In genomic region chr4:2288051-2288541, GRCh38 we compare ENCODE assay signal across 23 cellular contexts. TPM values are rescaled to one million over a fixed set of nuclear protein-coding genes. Genes with fewer than 3 reads are reported as not detected.
A peak's percentile ranks its signal among the peaks of the same experiment; 100 is the strongest.
DNase-seq lines count a peak whose midpoint lies in the region; ATAC-seq and TF ChIP-seq lines count a peak whose summit lies in the region.
"Had no signal": no experiment of that assay in that cellular context is flagged by ENCODE, and none has a peak within 500 bp of the region (broad histone marks: within the 10 kb centered on the region; RNA-seq: fewer than 3 reads in every experiment).

No MANE protein-coding gene starts in this region.

- H4K5ac ChIP-seq in H9 (ENCODE audit: insufficient read length, low read depth, low read length), result no peak overlapping the region

- H3K4me1 ChIP-seq in H9 (ENCODE audit: insufficient read depth, low read length), result no peaks in the 10 kb centered on the region; the same call in 1 of the 2 replicates
- H3K4me1 ChIP-seq: SJCRH30, tibial artery had no signal

- H3K14ac ChIP-seq in H9 (ENCODE audit: insufficient read depth, low read length), result no peak overlapping the region; the same call in 1 of the 2 replicates

- intact Hi-C loops in sciatic nerve (cut with DNase I), result loop anchor here (5.0 kb wide), 1 partner anchor 154 kb away; no protein-coding TSS in a partner anchor

- no peak overlapping the region for H2AFZ ChIP-seq in H9 (ENCODE audit: low read length)
- H2AFZ ChIP-seq: GM23338 had no signal

- no peaks in the 10 kb centered on the region; a peak in 1 of 7 replicates for H3K36me3 Mint-ChIP-seq in H9 (ENCODE audit: insufficient read depth in 1 of 3, low read depth in 3 of 3)
- peaks cover 34% of the 10 kb centered on the region for H3K36me3 Mint-ChIP-seq in effector memory CD8-positive, alpha-beta T cell (ENCODE audit: insufficient read depth)
- H3K36me3 Mint-ChIP-seq: activated CD8-positive, alpha-beta memory T cell treated with anti-CD3 and anti-CD28 coated beads, Interleukin-2, amount 10 ng/mL, durations not matched to agents 7 days and 5 days; activated naive CD8-positive, alpha-beta T cell treated with anti-CD3 and anti-CD28 coated beads for 36 hours had no signal

- no peak for ATAC-seq in effector memory CD8-positive, alpha-beta T cell (replicated peaks)
- no peak for ATAC-seq in sciatic nerve
- ATAC-seq in GM19324 (IDR thresholded peaks at IDR 0.05; ENCODE audit: low FRiP score, unreplicated experiment), result no peak
- ATAC-seq: activated CD8-positive, alpha-beta memory T cell treated with anti-CD3 and anti-CD28 coated beads, Interleukin-2, amount 10 ng/mL, durations not matched to agents 7 days and 5 days; Panc1 had no signal

- H2BK5ac ChIP-seq in H9 (ENCODE audit: insufficient read length, low read length), result no peak overlapping the region

- H3K27ac Mint-ChIP-seq in H9, result peak overlapping the region in 1 of 3 experiments; percentile 44; a peak in 1 of 7 replicates
- peak overlapping the region; percentile 85 to 100 for H3K27ac Mint-ChIP-seq in effector memory CD8-positive, alpha-beta T cell
- H3K27ac Mint-ChIP-seq: activated CD8-positive, alpha-beta memory T cell treated with anti-CD3 and anti-CD28 coated beads, Interleukin-2, amount 10 ng/mL, durations not matched to agents 7 days and 5 days; activated naive CD8-positive, alpha-beta T cell treated with anti-CD3 and anti-CD28 coated beads for 36 hours; activated T-helper 1 cell treated with anti-CD3 and anti-CD28 coated beads, Interleukin-12 subunit alpha, Interleukin-12 subunit beta, Interleukin-2, Interleukin-4 antibody, amounts not matched to agents 30 ng/mL and 10 ng/mL and 1 ng/mL, durations not matched to agents 14 hours and 24 hours and 36 hours; GM23338 had no signal

- H2BK12ac ChIP-seq in H9 (ENCODE audit: insufficient read length, low read depth, low read length), result no peak overlapping the region

- H3K79me1 ChIP-seq in H9 (ENCODE audit: insufficient read depth, low read depth, low read length, poor library complexity, severe bottlenecking), result no peaks in the 10 kb centered on the region

- no peaks in the 10 kb centered on the region for H3K9me3 ChIP-seq in H9 (ENCODE audit: control insufficient read depth, low read depth, low read length)
- H3K9me3 ChIP-seq: SJCRH30, tibial artery had no signal

- H3K27ac ChIP-seq in H9 (ENCODE audit: insufficient read length, low read depth, low read length), result no peak overlapping the region
- H3K27ac ChIP-seq: 22Rv1, SJCRH30, tibial artery had no signal

- no peaks in the 10 kb centered on the region for H3K79me2 ChIP-seq in H9 (ENCODE audit: insufficient read depth, low read length)

- peak; percentile 18 for DNase-seq in activated CD4-positive, CD25-positive, alpha-beta regulatory T cell treated with anti-CD3 and anti-CD28 coated beads, Interleukin-2, amount 50 U/mL, for 72 hours
- no peak for DNase-seq in activated CD4-positive, CD25-positive, alpha-beta regulatory T cell (lab: John Stamatoyannopoulos, UW)
- DNase-seq in H9 (peak; percentile 18), sciatic nerve (ENCODE audit: low spot score) (peak; percentile 50), NCI-H1694 (lab: John Stamatoyannopoulos, UW) (no peak), NCI-H2081 treated with DMSO at 0.1 percent for 48 hours (lab: John Stamatoyannopoulos, UW) (no peak)
- no peak for DNase-seq in effector memory CD8-positive, alpha-beta T cell
- DNase-seq: activated CD4-positive, alpha-beta T cell treated with anti-CD3 and anti-CD28 coated beads for 4 hours; activated CD8-positive, alpha-beta memory T cell treated with anti-CD3 and anti-CD28 coated beads, Interleukin-2, amount 10 ng/mL, durations not matched to agents 7 days and 5 days; activated naive CD8-positive, alpha-beta T cell treated with anti-CD3 and anti-CD28 coated beads for 36 hours; glutamatergic neuron; Karpas-422; NCI-H146; NCI-H524; SJCRH30; stimulated activated CD4-positive, alpha-beta T cell treated with anti-CD3 and anti-CD28 coated beads, Interleukin-4, amount 100 ng/mL, for 24 hours; stimulated activated naive CD4-positive, alpha-beta T cell had no signal

- H3K27me3 ChIP-seq in H9 (ENCODE audit: insufficient read depth, low read length), result no peaks in the 10 kb centered on the region
- H3K27me3 ChIP-seq: tibial artery had no signal

- H2AK5ac ChIP-seq in H9 (ENCODE audit: insufficient read length, low read length), result no peak overlapping the region

- H3K4me2 ChIP-seq in H9 (ENCODE audit: insufficient read depth, insufficient read length, low read length), result no peak overlapping the region
- H3K4me2 ChIP-seq: GM23338 had no signal

- no peak overlapping the region for H3K23ac ChIP-seq in H9 (ENCODE audit: insufficient read length, low read depth, low read length)

- peaks cover 4 to 15% of the 10 kb centered on the region in 2 experiments; a peak in 3 of 4 replicates for H3K4me1 Mint-ChIP-seq in H9
- H3K4me1 Mint-ChIP-seq in effector memory CD8-positive, alpha-beta T cell (ENCODE audit: low read depth in 2 of 2), result peaks cover 28% of the 10 kb centered on the region in 2 donors

- H3K23me2 ChIP-seq in H9 (ENCODE audit: insufficient read length, low read depth, low read length, poor library complexity, severe bottlenecking), result no peaks in the 10 kb centered on the region

- H3K18ac ChIP-seq in H9 (ENCODE audit: insufficient read length, low read depth, low read length), result no peak overlapping the region

- H2BK120ac ChIP-seq in H9 (ENCODE audit: low read depth, low read length, poor library complexity, severe bottlenecking), result no peak overlapping the region

- H3K9me3 Mint-ChIP-seq in H9, result peaks cover 0 to 2% of the 10 kb centered on the region in 2 experiments; a peak in 2 of 5 replicates
- no peaks in the 10 kb centered on the region for H3K9me3 Mint-ChIP-seq in effector memory CD8-positive, alpha-beta T cell
- H3K9me3 Mint-ChIP-seq: activated naive CD8-positive, alpha-beta T cell treated with anti-CD3 and anti-CD28 coated beads for 36 hours; activated T-helper 1 cell treated with anti-CD3 and anti-CD28 coated beads, Interleukin-12 subunit alpha, Interleukin-12 subunit beta, Interleukin-2, Interleukin-4 antibody, amounts not matched to agents 30 ng/mL and 10 ng/mL and 1 ng/mL, durations not matched to agents 14 hours and 24 hours and 36 hours; GM23338 had no signal

- H3K27me3 Mint-ChIP-seq in H9 (ENCODE audit: low read depth), result no peaks in the 10 kb centered on the region; the same call in 1 of the 2 replicates
- no peaks in the 10 kb centered on the region for H3K27me3 Mint-ChIP-seq in effector memory CD8-positive, alpha-beta T cell
- H3K27me3 Mint-ChIP-seq: activated naive CD8-positive, alpha-beta T cell treated with anti-CD3 and anti-CD28 coated beads for 36 hours had no signal

- TF ChIP-seq CTCF in H9 (conservative IDR thresholded peaks at IDR 0.05), result no peak

- H4K20me1 ChIP-seq in H9 (ENCODE audit: control insufficient read depth, insufficient read depth, insufficient read length), result no peaks in the 10 kb centered on the region

- H4K8ac ChIP-seq in H9 (replicated peaks; ENCODE audit: insufficient read length, low read depth, low read length), result no peak overlapping the region

- WGBS in H9 (ENCODE audit: extremely low coverage, insufficient read length, low lambda C conversion rate), result no CpG with 5 or more reads among the region's 10 CpGs

- no peak overlapping the region for H3K4me3 Mint-ChIP-seq in H9
- no peak overlapping the region for H3K4me3 Mint-ChIP-seq in effector memory CD8-positive, alpha-beta T cell
- H3K4me3 Mint-ChIP-seq: activated CD8-positive, alpha-beta memory T cell treated with anti-CD3 and anti-CD28 coated beads, Interleukin-2, amount 10 ng/mL, durations not matched to agents 7 days and 5 days; activated naive CD8-positive, alpha-beta T cell treated with anti-CD3 and anti-CD28 coated beads for 36 hours; activated T-helper 1 cell treated with anti-CD3 and anti-CD28 coated beads, Interleukin-12 subunit alpha, Interleukin-12 subunit beta, Interleukin-2, Interleukin-4 antibody, amounts not matched to agents 30 ng/mL and 10 ng/mL and 1 ng/mL, durations not matched to agents 14 hours and 24 hours and 36 hours; GM23338 had no signal

- no peak overlapping the region for H3K56ac ChIP-seq in H9 (ENCODE audit: insufficient read length, low read depth, low read length)

- H2BK20ac ChIP-seq in H9 (ENCODE audit: low read depth, low read length, poor library complexity, severe bottlenecking), result no peak overlapping the region

- H4K91ac ChIP-seq in H9 (ENCODE audit: insufficient read length, low read depth, low read length), result no peak overlapping the region

- no peak overlapping the region for H3K9ac ChIP-seq in H9 (ENCODE audit: extremely low read depth, insufficient read length, low read length)

- no peak overlapping the region for H3T11ph ChIP-seq in H9 (ENCODE audit: low read length)

- no peak overlapping the region for H3K4ac ChIP-seq in H9 (ENCODE audit: low read depth, low read length)

- H2BK15ac ChIP-seq in H9 (ENCODE audit: low read depth, low read length), result no peak overlapping the region

RNA-seq across cellular contexts. Expression of gene MXD4, which starts 26.2 kb away (rescaled TPM):
- total RNA-seq in H9 (2021) (24.1 and 25.4 TPM in 2 replicates), sciatic nerve (84.7 TPM)

RNA-seq across cellular contexts. Expression of gene HAUS3, which starts 46.2 kb away (rescaled TPM):
- total RNA-seq in H9 (2021) (18.0 and 19.1 TPM in 2 replicates), sciatic nerve (15.4 TPM)

RNA-seq across cellular contexts. Expression of gene POLN, which starts 46.2 kb away (rescaled TPM):
- 0.74 and 1.5 TPM in 2 replicates for total RNA-seq in H9 (2021)
- 7.7 TPM for total RNA-seq in sciatic nerve

Comparison
In these comparisons a context has a peak if more than half of its experiments do, and no peak if none do; other contexts are left out.
1. DNase-seq: peak in activated CD4-positive, CD25-positive, alpha-beta regulatory T cell treated with anti-CD3 and anti-CD28 coated beads, Interleukin-2, amount 50 U/mL, for 72 hours (single experiment), H9 (single experiment) and sciatic nerve (single experiment); none in activated CD4-positive, CD25-positive, alpha-beta regulatory T cell (0 of 4), effector memory CD8-positive, alpha-beta T cell (0 of 3), NCI-H1694 (single experiment) and NCI-H2081 treated with DMSO at 0.1 percent for 48 hours (single experiment).